Comparison of ENCODE assay signal across 8 cellular contexts in genomic region chr1:166479052-166479631, GRCh38.
DNase-seq lines count a peak whose midpoint lies in the region; ATAC-seq, FAIRE-seq and TF ChIP-seq lines count a peak whose summit lies in the region.

No MANE protein-coding gene starts in this region.

- H2BK5ac ChIP-seq in H1 (ENCODE audit: low read depth, low read length): no peak overlapping the region

- no peaks in the 10 kb centered on the region for H3K79me1 ChIP-seq in H1 (ENCODE audit: low read depth, low read length)

- H3K79me2 ChIP-seq in H1 (ENCODE audit: control insufficient read depth in 1 of 2, insufficient read depth in 2 of 2, low read length in 2 of 2): no peaks in the 10 kb centered on the region

- H3K4me1 ChIP-seq in H1 (replicated peaks in 1 of 4; ENCODE audit: control insufficient read depth in 3 of 4, insufficient read depth in 4 of 4, low read length in 3 of 4): peaks cover 0 to 3% (median under 1%) of the 10 kb centered on the region in 4 experiments; a peak in 1 of 7 replicates
- H3K4me1 ChIP-seq in naive thymus-derived CD4-positive, alpha-beta T cell (ENCODE audit: control insufficient read depth in 2 of 2, insufficient read depth in 2 of 2, low read length in 2 of 2): no peaks in the 10 kb centered on the region
- no peaks in the 10 kb centered on the region for H3K4me1 ChIP-seq in suprapubic skin

- no peak overlapping the region for H4K91ac ChIP-seq in H1 (replicated peaks; ENCODE audit: insufficient read length, low read length)

- H4K8ac ChIP-seq in H1 (ENCODE audit: extremely low read depth, insufficient read depth, low read length): no peak overlapping the region

- H3K27me3 ChIP-seq in H1 (replicated peaks in 1 of 4; ENCODE audit: control insufficient read depth in 3 of 4, extremely low read depth in 1 of 4, insufficient read depth in 3 of 4, low read length in 3 of 4): no peaks in the 10 kb centered on the region
- H3K27me3 ChIP-seq in naive thymus-derived CD4-positive, alpha-beta T cell (ENCODE audit: control insufficient read depth in 2 of 2, insufficient read depth in 2 of 2, low read length in 2 of 2): no peaks in the 10 kb centered on the region
- no peaks in the 10 kb centered on the region for H3K27me3 ChIP-seq in suprapubic skin

- no peak overlapping the region for H3K23ac ChIP-seq in H1 (ENCODE audit: insufficient read length)

- H2BK120ac ChIP-seq in H1 (replicated peaks; ENCODE audit: low read depth, low read length): no peak overlapping the region

- FAIRE-seq in H1 (lab: Jason Lieb, UNC): peak; percentile 62

- H3K9ac ChIP-seq in H1 (replicated peaks in 1 of 4; ENCODE audit: extremely low read depth in 1 of 4, low read depth in 3 of 4, low read length in 3 of 4): no peak overlapping the region

- no peak overlapping the region for H2BK12ac ChIP-seq in H1 (ENCODE audit: low read depth, low read length)

- DNase-seq in ELR (ENCODE audit: low read depth) (peak; percentile 39), H4 (ENCODE audit: low spot score) (peak; percentile 15), NCI-H2107 treated with DMSO at 0.1 percent for 48 hours (lab: John Stamatoyannopoulos, UW; ENCODE audit: unreplicated experiment) (peak; percentile 7), H1 (ENCODE audit: low read depth in 1 of 2, low spot score in 2 of 2) (peak; percentile 19 to 78), suprapubic skin (ENCODE audit: low spot score in 2 of 2) (peak in 1 of 2 donors; percentile 65), GM19240 (ENCODE audit: insufficient read length, low spot score) (no peak)
- DNase-seq in activated CD4-positive, alpha-beta T cell treated with anti-CD3 and anti-CD28 coated beads for 36 hours: peak; percentile 70
- peak in 7 of 9 donors; percentile 17 to 41 (median 29) for DNase-seq in naive thymus-derived CD4-positive, alpha-beta T cell

- H4K20me1 ChIP-seq in H1 (replicated peaks in 1 of 2; ENCODE audit: control insufficient read depth in 1 of 2, insufficient read depth in 2 of 2, low read length in 2 of 2): no peaks in the 10 kb centered on the region

- no peaks in the 10 kb centered on the region for H3K9me3 Mint-ChIP-seq in activated CD4-positive, alpha-beta T cell treated with anti-CD3 and anti-CD28 coated beads for 36 hours (ENCODE audit: low read depth)
- no peaks in the 10 kb centered on the region for H3K9me3 Mint-ChIP-seq in naive thymus-derived CD4-positive, alpha-beta T cell

- H3K4me3 ChIP-seq in H1 (ENCODE audit: extremely low read depth in 1 of 4, insufficient read depth in 2 of 4, low read depth in 3 of 4, low read length in 4 of 4) (no peak overlapping the region), suprapubic skin (no peak overlapping the region)
- no peak overlapping the region for H3K4me3 ChIP-seq in naive thymus-derived CD4-positive, alpha-beta T cell (ENCODE audit: low read length)

- WGBS in H1 (ENCODE audit: extremely low coverage in 1 of 2, insufficient coverage in 1 of 2, insufficient read length in 1 of 2, insufficient replicate concordance in 2 of 2, low coverage in 1 of 2, low lambda C conversion rate in 2 of 2, missing lambda C conversion rate in 1 of 2), 2 experiments: 44% methylated on average over 2 of the region's 2 CpGs; no CpG with 5 or more reads in 1 of the 2 experiments
- 46% methylated on average over 2 of the region's 2 CpGs for WGBS in suprapubic skin

- no peak overlapping the region for H3K27ac Mint-ChIP-seq in activated CD4-positive, alpha-beta T cell treated with anti-CD3 and anti-CD28 coated beads for 36 hours
- no peak overlapping the region for H3K27ac Mint-ChIP-seq in naive thymus-derived CD4-positive, alpha-beta T cell

- peak; percentile 65 to 80 for TF ChIP-seq RAD21 in H1 (IDR thresholded peaks at IDR 0.05 in 1 of 2, conservative IDR thresholded peaks at IDR 0.05 in 1 of 2; ENCODE audit: low read depth in 2 of 2, low read length in 2 of 2)

- H3K9me3 ChIP-seq in H1 (ENCODE audit: insufficient read depth in 2 of 2, low read depth in 1 of 2, low read length in 1 of 2) (no peaks in the 10 kb centered on the region), suprapubic skin (no peaks in the 10 kb centered on the region)
- no peaks in the 10 kb centered on the region for H3K9me3 ChIP-seq in naive thymus-derived CD4-positive, alpha-beta T cell (ENCODE audit: control insufficient read depth in 2 of 3, low read length in 3 of 3)

- no peaks in the 10 kb centered on the region for H3K23me2 ChIP-seq in H1 (ENCODE audit: low read depth, low read length)

- H3K56ac ChIP-seq in H1 (replicated peaks; ENCODE audit: insufficient read length, low read depth, low read length): no peak overlapping the region

- H3K4me3 Mint-ChIP-seq in activated CD4-positive, alpha-beta T cell treated with anti-CD3 and anti-CD28 coated beads for 36 hours: no peak overlapping the region
- no peak overlapping the region for H3K4me3 Mint-ChIP-seq in naive thymus-derived CD4-positive, alpha-beta T cell

- H3K4me2 ChIP-seq in H1 (ENCODE audit: insufficient read depth in 1 of 2, low read depth in 2 of 2, low read length in 2 of 2): no peak overlapping the region

- H3K36me3 Mint-ChIP-seq in activated CD4-positive, alpha-beta T cell treated with anti-CD3 and anti-CD28 coated beads for 36 hours (ENCODE audit: low read depth): no peaks in the 10 kb centered on the region
- H3K36me3 Mint-ChIP-seq in naive thymus-derived CD4-positive, alpha-beta T cell: no peaks in the 10 kb centered on the region

- no peak overlapping the region for H3K4ac ChIP-seq in H1 (replicated peaks; ENCODE audit: insufficient read length, low read depth, low read length)

- H2BK15ac ChIP-seq in H1 (ENCODE audit: low read length): no peak overlapping the region

- no peaks in the 10 kb centered on the region for H3K27me3 Mint-ChIP-seq in activated CD4-positive, alpha-beta T cell treated with anti-CD3 and anti-CD28 coated beads for 36 hours
- H3K27me3 Mint-ChIP-seq in naive thymus-derived CD4-positive, alpha-beta T cell: peaks cover 0 to 6% (median 0%) of the 10 kb centered on the region in 5 donors

- intact Hi-C loops in activated CD4-positive, alpha-beta T cell treated with anti-CD3 and anti-CD28 coated beads for 36 hours (cut with DNase I, micrococcal nuclease): loop anchor here (1.0 to 5.0 kb wide), 5 partner anchors 346 to 762 kb away; no protein-coding TSS in a partner anchor
- intact Hi-C loops in naive thymus-derived CD4-positive, alpha-beta T cell (cut with micrococcal nuclease): loop anchor here (1.0 to 5.0 kb wide), 5 partner anchors 346 to 1086 kb away; no protein-coding TSS in a partner anchor

- TF ChIP-seq EP300 in H1 (IDR thresholded peaks at IDR 0.05; ENCODE audit: borderline replicate concordance in 1 of 2, low read depth in 2 of 2, low read length in 2 of 2) (no peak), suprapubic skin (IDR thresholded peaks at IDR 0.05) (no peak)

- TF ChIP-seq POLR2A in H1 (IDR thresholded peaks at IDR 0.05; ENCODE audit: control extremely low read depth in 1 of 2, low read depth in 2 of 2, low read length in 2 of 2): no peak
- TF ChIP-seq POLR2A in suprapubic skin (IDR thresholded peaks at IDR 0.05): no peak

- H4K5ac ChIP-seq in H1 (ENCODE audit: insufficient read length, low read depth, low read length): no peak overlapping the region

- peak in 2 of 3 experiments; percentile 63 to 66; a peak in 3 of 4 replicates for TF ChIP-seq CTCF in H1 (IDR thresholded peaks at IDR 0.05; ENCODE audit: control extremely low read depth in 1 of 3, insufficient read depth in 1 of 3, low read depth in 1 of 3, low read length in 3 of 3)
- peak; percentile 55 to 58 for TF ChIP-seq CTCF in suprapubic skin (IDR thresholded peaks at IDR 0.05)

- H3K36me3 ChIP-seq in H1 (ENCODE audit: control insufficient read depth in 2 of 4, insufficient read depth in 4 of 4, low read length in 3 of 4) (no peaks in the 10 kb centered on the region), suprapubic skin (no peaks in the 10 kb centered on the region)
- H3K36me3 ChIP-seq in naive thymus-derived CD4-positive, alpha-beta T cell (ENCODE audit: control insufficient read depth in 2 of 3, insufficient read depth in 3 of 3, low read length in 3 of 3): no peaks in the 10 kb centered on the region

- no peak overlapping the region for H2AFZ ChIP-seq in H1 (ENCODE audit: low read length)

- H2AK5ac ChIP-seq in H1 (ENCODE audit: low read depth, low read length): no peak overlapping the region

- H2BK20ac ChIP-seq in H1 (ENCODE audit: low read length): no peak overlapping the region

- POLR2A ChIA-PET in activated CD4-positive, alpha-beta T cell treated with anti-CD3 and anti-CD28 coated beads for 36 hours (lab: Charles Lee): no interaction called here
- POLR2A ChIA-PET in H1 (lab: Charles Lee; ENCODE audit: partially characterized antibody): interaction anchor here (0.8 kb wide), 1 partner anchor 649 kb away, joined by 4 read pairs; no protein-coding TSS in a partner anchor
- POLR2A ChIA-PET in naive thymus-derived CD4-positive, alpha-beta T cell (lab: Charles Lee): interaction anchor here (0.6 kb wide), 1 partner anchor 11 kb away, joined by 3 read pairs; no protein-coding TSS in a partner anchor

- CTCF ChIA-PET in activated CD4-positive, alpha-beta T cell treated with anti-CD3 and anti-CD28 coated beads for 36 hours (lab: Charles Lee): interaction anchor here (0.5 to 4.2 kb wide), 14 partner anchors 10 to 1103 kb away, joined by 3 to 36 read pairs (median 4); no protein-coding TSS in a partner anchor
- CTCF ChIA-PET in H1 (lab: Charles Lee; ENCODE audit: partially characterized antibody): interaction anchor here (0.6 to 4.0 kb wide), 43 partner anchors 9 to 843 kb away, joined by 3 to 25 read pairs (median 3); no protein-coding TSS in a partner anchor
- CTCF ChIA-PET in naive thymus-derived CD4-positive, alpha-beta T cell (lab: Charles Lee): interaction anchor here (0.6 to 3.1 kb wide), 6 partner anchors 10 to 580 kb away, joined by 3 to 24 read pairs (median 4); no protein-coding TSS in a partner anchor

- no peak overlapping the region for H3K18ac ChIP-seq in H1 (ENCODE audit: extremely low read depth, low read length)

- no peak overlapping the region for H3K14ac ChIP-seq in H1 (ENCODE audit: insufficient read length)

- no peak overlapping the region for H3K27ac ChIP-seq in H1 (ENCODE audit: low read depth, low read length)
- H3K27ac ChIP-seq in naive thymus-derived CD4-positive, alpha-beta T cell (ENCODE audit: low read depth, low read length): no peak overlapping the region
- no peak overlapping the region for H3K27ac ChIP-seq in suprapubic skin

- no peaks in the 10 kb centered on the region for H3K4me1 Mint-ChIP-seq in activated CD4-positive, alpha-beta T cell treated with anti-CD3 and anti-CD28 coated beads for 36 hours
- peaks cover 0 to 3% (median 0%) of the 10 kb centered on the region in 7 donors for H3K4me1 Mint-ChIP-seq in naive thymus-derived CD4-positive, alpha-beta T cell

- ATAC-seq in activated CD4-positive, alpha-beta T cell treated with anti-CD3 and anti-CD28 coated beads for 36 hours: no peak
- ATAC-seq in naive thymus-derived CD4-positive, alpha-beta T cell: peak; percentile 62

TF ChIP-seq in H1, 55 proteins besides CTCF, POLR2A, EP300 and RAD21:
- no peak for TF ChIP-seq EZH2 (IDR thresholded peaks at IDR 0.05; ENCODE audit: low read depth, low read length, severe bottlenecking)
